1 cellular context compared by ENCODE assay signal in genomic region chr9:137240321-137240840, GRCh38.
TF ChIP-seq lines count a peak whose summit lies in the region.

No MANE protein-coding gene starts in this region.

TF ChIP-seq in HepG2, 621 proteins besides CTCF, POLR2A, EP300 and RAD21 (continued from another document and continues in another):
- TF ChIP-seq, protein P1, sequence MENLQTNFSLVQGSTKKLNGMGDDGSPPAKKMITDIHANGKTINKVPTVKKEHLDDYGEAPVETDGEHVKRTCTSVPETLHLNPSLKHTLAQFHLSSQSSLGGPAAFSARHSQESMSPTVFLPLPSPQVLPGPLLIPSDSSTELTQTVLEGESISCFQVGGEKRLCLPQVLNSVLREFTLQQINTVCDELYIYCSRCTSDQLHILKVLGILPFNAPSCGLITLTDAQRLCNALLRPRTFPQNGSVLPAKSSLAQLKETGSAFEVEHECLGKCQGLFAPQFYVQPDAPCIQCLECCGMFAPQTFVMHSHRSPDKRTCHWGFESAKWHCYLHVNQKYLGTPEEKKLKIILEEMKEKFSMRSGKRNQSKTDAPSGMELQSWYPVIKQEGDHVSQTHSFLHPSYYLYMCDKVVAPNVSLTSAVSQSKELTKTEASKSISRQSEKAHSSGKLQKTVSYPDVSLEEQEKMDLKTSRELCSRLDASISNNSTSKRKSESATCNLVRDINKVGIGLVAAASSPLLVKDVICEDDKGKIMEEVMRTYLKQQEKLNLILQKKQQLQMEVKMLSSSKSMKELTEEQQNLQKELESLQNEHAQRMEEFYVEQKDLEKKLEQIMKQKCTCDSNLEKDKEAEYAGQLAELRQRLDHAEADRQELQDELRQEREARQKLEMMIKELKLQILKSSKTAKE (CRISPR knock-in tag; IDR thresholded peaks at IDR 0.05; ENCODE audit: borderline replicate concordance): peak; percentile 35; the same call in 1 of the 2 replicates
- TF ChIP-seq HNF4A (CRISPR knock-in tag; IDR thresholded peaks at IDR 0.05) (peak; percentile 11; the same call in 1 of the 2 replicates), SP1 (IDR thresholded peaks at IDR 0.05) (no peak), SP1 (CRISPR knock-in tag; IDR thresholded peaks at IDR 0.05) (no peak; the same call in none of the 2 replicates), ATF1 (CRISPR knock-in tag; IDR thresholded peaks at IDR 0.05) (no peak), ZNF441 (CRISPR knock-in tag; IDR thresholded peaks at IDR 0.05; ENCODE audit: borderline replicate concordance) (peak; percentile 28; the same call in 1 of the 2 replicates), SYNCRIP (IDR thresholded peaks at IDR 0.05; ENCODE audit: insufficient read depth, low read depth, low read length) (no peak), ZNF367 (CRISPR knock-in tag; IDR thresholded peaks at IDR 0.05; ENCODE audit: borderline replicate concordance) (no peak), ZNF839 (CRISPR knock-in tag; IDR thresholded peaks at IDR 0.05; ENCODE audit: borderline replicate concordance) (peak; percentile 86; the same call in 1 of the 2 replicates), ZNF326 (CRISPR knock-in tag; IDR thresholded peaks at IDR 0.05; ENCODE audit: borderline replicate concordance) (no peak), CAMTA2 (CRISPR knock-in tag; IDR thresholded peaks at IDR 0.05; ENCODE audit: borderline replicate concordance) (0 out of 2 replicates have a peak, but pooled peaks have one; percentile 28), ZFP36L1 (CRISPR knock-in tag; IDR thresholded peaks at IDR 0.05) (0 out of 2 replicates have a peak, but pooled peaks have one; percentile 2), CCDC6 (CRISPR knock-in tag; IDR thresholded peaks at IDR 0.05) (no peak), ZNF652 (CRISPR knock-in tag; IDR thresholded peaks at IDR 0.05; ENCODE audit: borderline replicate concordance, low read depth) (no peak), ZNF235 (CRISPR knock-in tag; IDR thresholded peaks at IDR 0.05; ENCODE audit: borderline replicate concordance) (0 out of 2 replicates have a peak, but pooled peaks have one; percentile 71), ZNF562 (CRISPR knock-in tag; IDR thresholded peaks at IDR 0.05; ENCODE audit: borderline replicate concordance) (no peak), ZNF160 (CRISPR knock-in tag; IDR thresholded peaks at IDR 0.05) (peak; percentile 83), ZNF777 (CRISPR knock-in tag; IDR thresholded peaks at IDR 0.05) (peak; percentile 77), TEF (CRISPR knock-in tag; IDR thresholded peaks at IDR 0.05) (no peak), PHB2 (IDR thresholded peaks at IDR 0.05; ENCODE audit: partially characterized antibody) (no peak), MAF1 (CRISPR knock-in tag; IDR thresholded peaks at IDR 0.05; ENCODE audit: borderline replicate concordance) (0 out of 2 replicates have a peak, but pooled peaks have one; percentile 50), TERF1 (CRISPR knock-in tag; IDR thresholded peaks at IDR 0.05) (no peak), ZSCAN20 (CRISPR knock-in tag; IDR thresholded peaks at IDR 0.05; ENCODE audit: borderline replicate concordance) (peak; percentile 88; the same call in 1 of the 2 replicates), ZNF12 (CRISPR knock-in tag; IDR thresholded peaks at IDR 0.05) (peak; percentile 61; the same call in 1 of the 2 replicates), MIER2 (CRISPR knock-in tag; IDR thresholded peaks at IDR 0.05) (0 out of 2 replicates have a peak, but pooled peaks have one; percentile 23), ZNF770 (CRISPR knock-in tag; IDR thresholded peaks at IDR 0.05) (peak; percentile 86), ZNF543 (CRISPR knock-in tag; IDR thresholded peaks at IDR 0.05) (peak; percentile 92; the same call in 1 of the 2 replicates), FIP1L1 (IDR thresholded peaks at IDR 0.05; ENCODE audit: borderline replicate concordance, insufficient read depth, low read depth, low read length) (no peak), ZNF33A (CRISPR knock-in tag; IDR thresholded peaks at IDR 0.05; ENCODE audit: borderline replicate concordance) (no peak), EEA1 (CRISPR knock-in tag; IDR thresholded peaks at IDR 0.05; ENCODE audit: borderline replicate concordance) (peak; percentile 84; the same call in 1 of the 2 replicates), MXI1 (IDR thresholded peaks at IDR 0.05; ENCODE audit: borderline replicate concordance, low read depth, low read length) (peak; percentile 6; the same call in 1 of the 3 replicates), ZNF282 (IDR thresholded peaks at IDR 0.05; ENCODE audit: partially characterized antibody) (no peak), MTERF4 (CRISPR knock-in tag; IDR thresholded peaks at IDR 0.05) (peak; percentile 97), ZNF773 (CRISPR knock-in tag; IDR thresholded peaks at IDR 0.05; ENCODE audit: borderline replicate concordance) (peak; percentile 59; the same call in 1 of the 2 replicates), ZNF629 (CRISPR knock-in tag; conservative IDR thresholded peaks at IDR 0.05) (no peak; the same call in 1 of the 2 replicates), ZNF263 (CRISPR knock-in tag; IDR thresholded peaks at IDR 0.05) (peak; percentile 57; the same call in 1 of the 2 replicates), ZNF10 (CRISPR knock-in tag; IDR thresholded peaks at IDR 0.05; ENCODE audit: borderline replicate concordance, low read depth) (no peak), ZNF274 (CRISPR knock-in tag; IDR thresholded peaks at IDR 0.05) (no peak; the same call in 1 of the 2 replicates)
- TF ChIP-seq, protein P2, sequence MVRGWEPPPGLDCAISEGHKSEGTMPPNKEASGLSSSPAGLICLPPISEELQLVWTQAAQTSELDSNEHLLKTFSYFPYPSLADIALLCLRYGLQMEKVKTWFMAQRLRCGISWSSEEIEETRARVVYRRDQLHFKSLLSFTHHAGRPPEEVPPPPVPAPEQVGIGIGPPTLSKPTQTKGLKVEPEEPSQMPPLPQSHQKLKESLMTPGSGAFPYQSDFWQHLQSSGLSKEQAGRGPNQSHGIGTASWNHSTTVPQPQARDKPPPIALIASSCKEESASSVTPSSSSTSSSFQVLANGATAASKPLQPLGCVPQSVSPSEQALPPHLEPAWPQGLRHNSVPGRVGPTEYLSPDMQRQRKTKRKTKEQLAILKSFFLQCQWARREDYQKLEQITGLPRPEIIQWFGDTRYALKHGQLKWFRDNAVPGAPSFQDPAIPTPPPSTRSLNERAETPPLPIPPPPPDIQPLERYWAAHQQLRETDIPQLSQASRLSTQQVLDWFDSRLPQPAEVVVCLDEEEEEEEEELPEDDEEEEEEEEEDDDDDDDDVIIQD (CRISPR knock-in tag; IDR thresholded peaks at IDR 0.05; ENCODE audit: low read depth): no peak
- TF ChIP-seq, protein P3, sequence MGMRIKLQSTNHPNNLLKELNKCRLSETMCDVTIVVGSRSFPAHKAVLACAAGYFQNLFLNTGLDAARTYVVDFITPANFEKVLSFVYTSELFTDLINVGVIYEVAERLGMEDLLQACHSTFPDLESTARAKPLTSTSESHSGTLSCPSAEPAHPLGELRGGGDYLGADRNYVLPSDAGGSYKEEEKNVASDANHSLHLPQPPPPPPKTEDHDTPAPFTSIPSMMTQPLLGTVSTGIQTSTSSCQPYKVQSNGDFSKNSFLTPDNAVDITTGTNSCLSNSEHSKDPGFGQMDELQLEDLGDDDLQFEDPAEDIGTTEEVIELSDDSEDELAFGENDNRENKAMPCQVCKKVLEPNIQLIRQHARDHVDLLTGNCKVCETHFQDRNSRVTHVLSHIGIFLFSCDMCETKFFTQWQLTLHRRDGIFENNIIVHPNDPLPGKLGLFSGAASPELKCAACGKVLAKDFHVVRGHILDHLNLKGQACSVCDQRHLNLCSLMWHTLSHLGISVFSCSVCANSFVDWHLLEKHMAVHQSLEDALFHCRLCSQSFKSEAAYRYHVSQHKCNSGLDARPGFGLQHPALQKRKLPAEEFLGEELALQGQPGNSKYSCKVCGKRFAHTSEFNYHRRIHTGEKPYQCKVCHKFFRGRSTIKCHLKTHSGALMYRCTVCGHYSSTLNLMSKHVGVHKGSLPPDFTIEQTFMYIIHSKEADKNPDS (CRISPR knock-in tag; IDR thresholded peaks at IDR 0.05): peak; percentile 89; the same call in 1 of the 2 replicates
- TF ChIP-seq, protein P4, sequence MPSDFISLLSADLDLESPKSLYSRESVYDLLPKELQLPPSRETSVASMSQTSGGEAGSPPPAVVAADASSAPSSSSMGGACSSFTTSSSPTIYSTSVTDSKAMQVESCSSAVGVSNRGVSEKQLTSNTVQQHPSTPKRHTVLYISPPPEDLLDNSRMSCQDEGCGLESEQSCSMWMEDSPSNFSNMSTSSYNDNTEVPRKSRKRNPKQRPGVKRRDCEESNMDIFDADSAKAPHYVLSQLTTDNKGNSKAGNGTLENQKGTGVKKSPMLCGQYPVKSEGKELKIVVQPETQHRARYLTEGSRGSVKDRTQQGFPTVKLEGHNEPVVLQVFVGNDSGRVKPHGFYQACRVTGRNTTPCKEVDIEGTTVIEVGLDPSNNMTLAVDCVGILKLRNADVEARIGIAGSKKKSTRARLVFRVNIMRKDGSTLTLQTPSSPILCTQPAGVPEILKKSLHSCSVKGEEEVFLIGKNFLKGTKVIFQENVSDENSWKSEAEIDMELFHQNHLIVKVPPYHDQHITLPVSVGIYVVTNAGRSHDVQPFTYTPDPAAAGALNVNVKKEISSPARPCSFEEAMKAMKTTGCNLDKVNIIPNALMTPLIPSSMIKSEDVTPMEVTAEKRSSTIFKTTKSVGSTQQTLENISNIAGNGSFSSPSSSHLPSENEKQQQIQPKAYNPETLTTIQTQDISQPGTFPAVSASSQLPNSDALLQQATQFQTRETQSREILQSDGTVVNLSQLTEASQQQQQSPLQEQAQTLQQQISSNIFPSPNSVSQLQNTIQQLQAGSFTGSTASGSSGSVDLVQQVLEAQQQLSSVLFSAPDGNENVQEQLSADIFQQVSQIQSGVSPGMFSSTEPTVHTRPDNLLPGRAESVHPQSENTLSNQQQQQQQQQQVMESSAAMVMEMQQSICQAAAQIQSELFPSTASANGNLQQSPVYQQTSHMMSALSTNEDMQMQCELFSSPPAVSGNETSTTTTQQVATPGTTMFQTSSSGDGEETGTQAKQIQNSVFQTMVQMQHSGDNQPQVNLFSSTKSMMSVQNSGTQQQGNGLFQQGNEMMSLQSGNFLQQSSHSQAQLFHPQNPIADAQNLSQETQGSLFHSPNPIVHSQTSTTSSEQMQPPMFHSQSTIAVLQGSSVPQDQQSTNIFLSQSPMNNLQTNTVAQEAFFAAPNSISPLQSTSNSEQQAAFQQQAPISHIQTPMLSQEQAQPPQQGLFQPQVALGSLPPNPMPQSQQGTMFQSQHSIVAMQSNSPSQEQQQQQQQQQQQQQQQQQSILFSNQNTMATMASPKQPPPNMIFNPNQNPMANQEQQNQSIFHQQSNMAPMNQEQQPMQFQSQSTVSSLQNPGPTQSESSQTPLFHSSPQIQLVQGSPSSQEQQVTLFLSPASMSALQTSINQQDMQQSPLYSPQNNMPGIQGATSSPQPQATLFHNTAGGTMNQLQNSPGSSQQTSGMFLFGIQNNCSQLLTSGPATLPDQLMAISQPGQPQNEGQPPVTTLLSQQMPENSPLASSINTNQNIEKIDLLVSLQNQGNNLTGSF (CRISPR knock-in tag; IDR thresholded peaks at IDR 0.05): no peak; the same call in 1 of the 2 replicates
- TF ChIP-seq, protein P5, sequence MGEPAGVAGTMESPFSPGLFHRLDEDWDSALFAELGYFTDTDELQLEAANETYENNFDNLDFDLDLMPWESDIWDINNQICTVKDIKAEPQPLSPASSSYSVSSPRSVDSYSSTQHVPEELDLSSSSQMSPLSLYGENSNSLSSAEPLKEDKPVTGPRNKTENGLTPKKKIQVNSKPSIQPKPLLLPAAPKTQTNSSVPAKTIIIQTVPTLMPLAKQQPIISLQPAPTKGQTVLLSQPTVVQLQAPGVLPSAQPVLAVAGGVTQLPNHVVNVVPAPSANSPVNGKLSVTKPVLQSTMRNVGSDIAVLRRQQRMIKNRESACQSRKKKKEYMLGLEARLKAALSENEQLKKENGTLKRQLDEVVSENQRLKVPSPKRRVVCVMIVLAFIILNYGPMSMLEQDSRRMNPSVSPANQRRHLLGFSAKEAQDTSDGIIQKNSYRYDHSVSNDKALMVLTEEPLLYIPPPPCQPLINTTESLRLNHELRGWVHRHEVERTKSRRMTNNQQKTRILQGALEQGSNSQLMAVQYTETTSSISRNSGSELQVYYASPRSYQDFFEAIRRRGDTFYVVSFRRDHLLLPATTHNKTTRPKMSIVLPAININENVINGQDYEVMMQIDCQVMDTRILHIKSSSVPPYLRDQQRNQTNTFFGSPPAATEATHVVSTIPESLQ (CRISPR knock-in tag; conservative IDR thresholded peaks at IDR 0.05): 0 out of 2 replicates have a peak, but pooled peaks have one; percentile 39
